10 cellular contexts compared by ENCODE assay signal in the genomic region with DNA sequence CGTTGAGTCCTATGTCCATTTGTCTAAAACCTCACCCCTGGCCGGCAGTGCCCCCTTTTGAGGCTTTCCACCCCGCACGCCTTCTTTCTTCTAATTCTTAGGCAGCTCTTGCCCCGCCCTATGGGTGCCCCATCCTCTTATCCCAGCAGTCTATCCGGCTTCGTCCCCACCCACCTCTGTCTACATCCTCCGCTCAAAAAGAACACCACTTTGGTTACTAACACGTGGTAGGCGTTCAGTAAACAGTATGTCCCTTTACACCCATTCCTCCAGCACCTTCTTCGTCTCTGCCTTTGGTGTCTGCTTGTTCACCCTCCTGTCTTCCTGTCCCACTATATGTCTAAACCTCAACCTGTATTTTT. TPM values are rescaled to one million over a fixed set of nuclear protein-coding genes. Genes with fewer than 3 reads are reported as not detected.
DNase-seq lines count a peak whose midpoint lies in the region; ATAC-seq and TF ChIP-seq lines count a peak whose summit lies in the region.
"Had no signal": no experiment of that assay in that cellular context is flagged by ENCODE, and none has a peak within 500 bp of the region (broad histone marks: within the 10 kb centered on the region; RNA-seq: fewer than 3 reads in every experiment).

No MANE protein-coding gene starts in this region.

- H3K27ac Mint-ChIP-seq in activated CD4-positive, alpha-beta T cell treated with anti-CD3 and anti-CD28 coated beads for 36 hours = no peak overlapping the region
- H3K27ac Mint-ChIP-seq in activated CD4-positive, alpha-beta memory T cell treated with anti-CD3 and anti-CD28 coated beads, Interleukin-2, amount 10 ng/mL, durations not matched to agents 7 days and 5 days = no peak overlapping the region
- H3K27ac Mint-ChIP-seq: IgD-negative memory B cell had no signal

- peak overlapping the region; percentile 46 for H3K4me3 ChIP-seq in iPS-15b (ENCODE audit: low read depth, low read length)
- H3K4me3 ChIP-seq in suprapubic skin = peak overlapping the region; percentile 47
- H3K4me3 ChIP-seq in tibial artery = peak overlapping the region in 1 of 2 donors; percentile 42

- WGBS in suprapubic skin = 32% methylated on average over 11 of the region's 11 CpGs

- peaks cover 14% of the 10 kb centered on the region for H3K27me3 Mint-ChIP-seq in activated CD4-positive, alpha-beta T cell treated with anti-CD3 and anti-CD28 coated beads for 36 hours
- H3K27me3 Mint-ChIP-seq in activated CD4-positive, alpha-beta memory T cell treated with anti-CD3 and anti-CD28 coated beads, Interleukin-2, amount 10 ng/mL, durations not matched to agents 7 days and 5 days = peaks cover 7% of the 10 kb centered on the region

- POLR2A ChIA-PET in activated CD4-positive, alpha-beta T cell treated with anti-CD3 and anti-CD28 coated beads for 36 hours (lab: Charles Lee) = no interaction called here
- POLR2A ChIA-PET in activated CD4-positive, alpha-beta memory T cell treated with anti-CD3 and anti-CD28 coated beads, Interleukin-2, amount 10 ng/mL, durations not matched to agents 7 days and 5 days (lab: Charles Lee) = interaction anchor here (1.4 kb wide), 1 partner anchor 188 kb away, joined by 4 read pairs; a partner anchor contains a TSS

- H3K27me3 ChIP-seq in iPS-15b (ENCODE audit: control insufficient read depth, insufficient read depth, low read length) (peaks cover 5% of the 10 kb centered on the region), suprapubic skin (no peaks in the 10 kb centered on the region), tibial artery (no peaks in the 10 kb centered on the region)

- H3K9ac ChIP-seq in iPS-15b (ENCODE audit: low read depth, low read length) = no peak overlapping the region

- no peaks in the 10 kb centered on the region for H3K9me3 Mint-ChIP-seq in activated CD4-positive, alpha-beta T cell treated with anti-CD3 and anti-CD28 coated beads for 36 hours (ENCODE audit: low read depth)
- no peaks in the 10 kb centered on the region for H3K9me3 Mint-ChIP-seq in activated CD4-positive, alpha-beta memory T cell treated with anti-CD3 and anti-CD28 coated beads, Interleukin-2, amount 10 ng/mL, durations not matched to agents 7 days and 5 days
- H3K9me3 Mint-ChIP-seq: IgD-negative memory B cell had no signal

- no peaks in the 10 kb centered on the region for H3K36me3 Mint-ChIP-seq in activated CD4-positive, alpha-beta T cell treated with anti-CD3 and anti-CD28 coated beads for 36 hours (ENCODE audit: low read depth)
- no peaks in the 10 kb centered on the region for H3K36me3 Mint-ChIP-seq in activated CD4-positive, alpha-beta memory T cell treated with anti-CD3 and anti-CD28 coated beads, Interleukin-2, amount 10 ng/mL, durations not matched to agents 7 days and 5 days (ENCODE audit: low read depth)

- CTCF ChIA-PET in activated CD4-positive, alpha-beta T cell treated with anti-CD3 and anti-CD28 coated beads for 36 hours (lab: Charles Lee) = no interaction called here
- CTCF ChIA-PET in activated CD4-positive, alpha-beta memory T cell treated with anti-CD3 and anti-CD28 coated beads, Interleukin-2, amount 10 ng/mL, durations not matched to agents 7 days and 5 days (lab: Charles Lee) = no interaction called here

- ATAC-seq in activated CD4-positive, alpha-beta T cell treated with anti-CD3 and anti-CD28 coated beads for 36 hours = peak; percentile 53
- no peak for ATAC-seq in HG02938 (IDR thresholded peaks at IDR 0.05; ENCODE audit: unreplicated experiment)

- TF ChIP-seq CTCF in suprapubic skin (IDR thresholded peaks at IDR 0.05) = no peak
- TF ChIP-seq CTCF in tibial artery (IDR thresholded peaks at IDR 0.05) = no peak

- peak; percentile 16 for DNase-seq in activated CD4-positive, alpha-beta T cell treated with anti-CD3 and anti-CD28 coated beads for 36 hours
- DNase-seq in activated CD4-positive, alpha-beta T cell treated with anti-CD3 and anti-CD28 coated beads, Interleukin-2, amount 50 U/mL, for 1 hour = no peak
- peak; percentile 30 for DNase-seq in activated CD4-positive, alpha-beta memory T cell treated with anti-CD3 and anti-CD28 coated beads, Interleukin-2, amount 10 ng/mL, durations not matched to agents 7 days and 5 days
- no peak for DNase-seq in suprapubic skin (ENCODE audit: low spot score in 2 of 2)
- no peak for DNase-seq in islet precursor cell
- DNase-seq in tibial artery = no peak

- intact Hi-C loops in activated CD4-positive, alpha-beta T cell treated with anti-CD3 and anti-CD28 coated beads for 36 hours (cut with DNase I, micrococcal nuclease) = no loop called here
- intact Hi-C loops in tibial artery (cut with DNase I; ENCODE audit: low total_unique reads) = no loop called here

- no peaks in the 10 kb centered on the region for H3K9me3 ChIP-seq in iPS-15b (ENCODE audit: control insufficient read depth, insufficient read depth, low read length)
- no peaks in the 10 kb centered on the region for H3K9me3 ChIP-seq in suprapubic skin
- H3K9me3 ChIP-seq in tibial artery = no peaks in the 10 kb centered on the region

- peaks cover 19% of the 10 kb centered on the region for H3K4me1 Mint-ChIP-seq in activated CD4-positive, alpha-beta T cell treated with anti-CD3 and anti-CD28 coated beads for 36 hours
- H3K4me1 Mint-ChIP-seq in activated CD4-positive, alpha-beta memory T cell treated with anti-CD3 and anti-CD28 coated beads, Interleukin-2, amount 10 ng/mL, durations not matched to agents 7 days and 5 days = peaks cover 22% of the 10 kb centered on the region

- H3K4me1 ChIP-seq in iPS-15b (ENCODE audit: control insufficient read depth, insufficient read depth, low read length) (no peaks in the 10 kb centered on the region), suprapubic skin (no peaks in the 10 kb centered on the region), tibial artery (peaks cover 0 to 3% (median 0%) of the 10 kb centered on the region in 4 donors)

- TF ChIP-seq POLR2A in suprapubic skin (IDR thresholded peaks at IDR 0.05) = peak in 1 of 2 donors; percentile 1

- H3K27ac ChIP-seq in suprapubic skin (peak overlapping the region; percentile 72), tibial artery (no peak overlapping the region)
- H3K27ac ChIP-seq: C4-2B had no signal

- no peak for TF ChIP-seq EP300 in suprapubic skin (IDR thresholded peaks at IDR 0.05)

- H3K36me3 ChIP-seq in iPS-15b (ENCODE audit: control insufficient read depth, insufficient read depth, low read length) (no peaks in the 10 kb centered on the region), suprapubic skin (no peaks in the 10 kb centered on the region), tibial artery (no peaks in the 10 kb centered on the region)

- peak overlapping the region; percentile 38 for H3K4me3 Mint-ChIP-seq in activated CD4-positive, alpha-beta T cell treated with anti-CD3 and anti-CD28 coated beads for 36 hours
- peak overlapping the region; percentile 70 for H3K4me3 Mint-ChIP-seq in activated CD4-positive, alpha-beta memory T cell treated with anti-CD3 and anti-CD28 coated beads, Interleukin-2, amount 10 ng/mL, durations not matched to agents 7 days and 5 days

RNA-seq across cellular contexts. Expression of a gene that starts 39.2 kb away (rescaled TPM):
- total RNA-seq in activated CD4-positive, alpha-beta T cell treated with anti-CD3 and anti-CD28 coated beads for 36 hours = under 1 TPM; 0.07 to 0.11 TPM
- total RNA-seq in activated CD4-positive, alpha-beta memory T cell treated with anti-CD3 and anti-CD28 coated beads, Interleukin-2, amount 10 ng/mL, durations not matched to agents 7 days and 5 days = 1 to 10 TPM; 3.5 to 3.7 TPM
- 1 to 10 TPM; 2.0 to 4.5 (median 2.3) TPM for total RNA-seq in suprapubic skin

Comparison
In these comparisons a context has a peak if more than half of its experiments do, and no peak if none do; other contexts are left out.
1. DNase-seq: peak in activated CD4-positive, alpha-beta T cell treated with anti-CD3 and anti-CD28 coated beads for 36 hours (single experiment) and activated CD4-positive, alpha-beta memory T cell treated with anti-CD3 and anti-CD28 coated beads, Interleukin-2, amount 10 ng/mL, durations not matched to agents 7 days and 5 days (single experiment); none in activated CD4-positive, alpha-beta T cell treated with anti-CD3 and anti-CD28 coated beads, Interleukin-2, amount 50 U/mL, for 1 hour (single experiment), suprapubic skin (0 of 2), islet precursor cell (single experiment) and tibial artery (0 of 2).